Comparison of ENCODE assay signal across 2 cellular contexts in genomic region chr22:22428222-22429098, GRCh38.
A peak's percentile ranks its signal among the peaks of the same experiment; 100 is the strongest.
TF ChIP-seq lines count a peak whose summit lies in the region.

No MANE protein-coding gene starts in this region.

TF ChIP-seq in HepG2, 621 proteins besides CTCF, POLR2A, EP300 and RAD21:
- peak; percentile 26; the same call in 1 of the 2 replicates for TF ChIP-seq PAXIP1 (CRISPR knock-in tag; conservative IDR thresholded peaks at IDR 0.05)
- no peak for TF ChIP-seq SOX5 (CRISPR knock-in tag; IDR thresholded peaks at IDR 0.05; ENCODE audit: borderline replicate concordance)
- no peak for TF ChIP-seq HOMEZ (CRISPR knock-in tag; IDR thresholded peaks at IDR 0.05; ENCODE audit: low read depth)
- peak; percentile 42 for TF ChIP-seq SALL1 (CRISPR knock-in tag; IDR thresholded peaks at IDR 0.05)
- peak; percentile 62 for TF ChIP-seq HNF4A (CRISPR knock-in tag; IDR thresholded peaks at IDR 0.05)
TF ChIP-seq in HepG2: peak in this region for 3.

TF ChIP-seq in K562, 482 proteins besides CTCF, POLR2A, EP300 and RAD21 (continued from another document and continues in another):
- TF ChIP-seq CLOCK (CRISPR knock-in tag; IDR thresholded peaks at IDR 0.05; ENCODE audit: borderline replicate concordance): 0 out of 2 replicates have a peak, but pooled peaks have one; percentile 28
- TF ChIP-seq OTX1 (CRISPR knock-in tag; IDR thresholded peaks at IDR 0.05): peak; percentile 37; the same call in 1 of the 2 replicates
- TF ChIP-seq ZNF184 (CRISPR knock-in tag; IDR thresholded peaks at IDR 0.05): peak; percentile 15; the same call in 1 of the 2 replicates
- TF ChIP-seq, protein P1, sequence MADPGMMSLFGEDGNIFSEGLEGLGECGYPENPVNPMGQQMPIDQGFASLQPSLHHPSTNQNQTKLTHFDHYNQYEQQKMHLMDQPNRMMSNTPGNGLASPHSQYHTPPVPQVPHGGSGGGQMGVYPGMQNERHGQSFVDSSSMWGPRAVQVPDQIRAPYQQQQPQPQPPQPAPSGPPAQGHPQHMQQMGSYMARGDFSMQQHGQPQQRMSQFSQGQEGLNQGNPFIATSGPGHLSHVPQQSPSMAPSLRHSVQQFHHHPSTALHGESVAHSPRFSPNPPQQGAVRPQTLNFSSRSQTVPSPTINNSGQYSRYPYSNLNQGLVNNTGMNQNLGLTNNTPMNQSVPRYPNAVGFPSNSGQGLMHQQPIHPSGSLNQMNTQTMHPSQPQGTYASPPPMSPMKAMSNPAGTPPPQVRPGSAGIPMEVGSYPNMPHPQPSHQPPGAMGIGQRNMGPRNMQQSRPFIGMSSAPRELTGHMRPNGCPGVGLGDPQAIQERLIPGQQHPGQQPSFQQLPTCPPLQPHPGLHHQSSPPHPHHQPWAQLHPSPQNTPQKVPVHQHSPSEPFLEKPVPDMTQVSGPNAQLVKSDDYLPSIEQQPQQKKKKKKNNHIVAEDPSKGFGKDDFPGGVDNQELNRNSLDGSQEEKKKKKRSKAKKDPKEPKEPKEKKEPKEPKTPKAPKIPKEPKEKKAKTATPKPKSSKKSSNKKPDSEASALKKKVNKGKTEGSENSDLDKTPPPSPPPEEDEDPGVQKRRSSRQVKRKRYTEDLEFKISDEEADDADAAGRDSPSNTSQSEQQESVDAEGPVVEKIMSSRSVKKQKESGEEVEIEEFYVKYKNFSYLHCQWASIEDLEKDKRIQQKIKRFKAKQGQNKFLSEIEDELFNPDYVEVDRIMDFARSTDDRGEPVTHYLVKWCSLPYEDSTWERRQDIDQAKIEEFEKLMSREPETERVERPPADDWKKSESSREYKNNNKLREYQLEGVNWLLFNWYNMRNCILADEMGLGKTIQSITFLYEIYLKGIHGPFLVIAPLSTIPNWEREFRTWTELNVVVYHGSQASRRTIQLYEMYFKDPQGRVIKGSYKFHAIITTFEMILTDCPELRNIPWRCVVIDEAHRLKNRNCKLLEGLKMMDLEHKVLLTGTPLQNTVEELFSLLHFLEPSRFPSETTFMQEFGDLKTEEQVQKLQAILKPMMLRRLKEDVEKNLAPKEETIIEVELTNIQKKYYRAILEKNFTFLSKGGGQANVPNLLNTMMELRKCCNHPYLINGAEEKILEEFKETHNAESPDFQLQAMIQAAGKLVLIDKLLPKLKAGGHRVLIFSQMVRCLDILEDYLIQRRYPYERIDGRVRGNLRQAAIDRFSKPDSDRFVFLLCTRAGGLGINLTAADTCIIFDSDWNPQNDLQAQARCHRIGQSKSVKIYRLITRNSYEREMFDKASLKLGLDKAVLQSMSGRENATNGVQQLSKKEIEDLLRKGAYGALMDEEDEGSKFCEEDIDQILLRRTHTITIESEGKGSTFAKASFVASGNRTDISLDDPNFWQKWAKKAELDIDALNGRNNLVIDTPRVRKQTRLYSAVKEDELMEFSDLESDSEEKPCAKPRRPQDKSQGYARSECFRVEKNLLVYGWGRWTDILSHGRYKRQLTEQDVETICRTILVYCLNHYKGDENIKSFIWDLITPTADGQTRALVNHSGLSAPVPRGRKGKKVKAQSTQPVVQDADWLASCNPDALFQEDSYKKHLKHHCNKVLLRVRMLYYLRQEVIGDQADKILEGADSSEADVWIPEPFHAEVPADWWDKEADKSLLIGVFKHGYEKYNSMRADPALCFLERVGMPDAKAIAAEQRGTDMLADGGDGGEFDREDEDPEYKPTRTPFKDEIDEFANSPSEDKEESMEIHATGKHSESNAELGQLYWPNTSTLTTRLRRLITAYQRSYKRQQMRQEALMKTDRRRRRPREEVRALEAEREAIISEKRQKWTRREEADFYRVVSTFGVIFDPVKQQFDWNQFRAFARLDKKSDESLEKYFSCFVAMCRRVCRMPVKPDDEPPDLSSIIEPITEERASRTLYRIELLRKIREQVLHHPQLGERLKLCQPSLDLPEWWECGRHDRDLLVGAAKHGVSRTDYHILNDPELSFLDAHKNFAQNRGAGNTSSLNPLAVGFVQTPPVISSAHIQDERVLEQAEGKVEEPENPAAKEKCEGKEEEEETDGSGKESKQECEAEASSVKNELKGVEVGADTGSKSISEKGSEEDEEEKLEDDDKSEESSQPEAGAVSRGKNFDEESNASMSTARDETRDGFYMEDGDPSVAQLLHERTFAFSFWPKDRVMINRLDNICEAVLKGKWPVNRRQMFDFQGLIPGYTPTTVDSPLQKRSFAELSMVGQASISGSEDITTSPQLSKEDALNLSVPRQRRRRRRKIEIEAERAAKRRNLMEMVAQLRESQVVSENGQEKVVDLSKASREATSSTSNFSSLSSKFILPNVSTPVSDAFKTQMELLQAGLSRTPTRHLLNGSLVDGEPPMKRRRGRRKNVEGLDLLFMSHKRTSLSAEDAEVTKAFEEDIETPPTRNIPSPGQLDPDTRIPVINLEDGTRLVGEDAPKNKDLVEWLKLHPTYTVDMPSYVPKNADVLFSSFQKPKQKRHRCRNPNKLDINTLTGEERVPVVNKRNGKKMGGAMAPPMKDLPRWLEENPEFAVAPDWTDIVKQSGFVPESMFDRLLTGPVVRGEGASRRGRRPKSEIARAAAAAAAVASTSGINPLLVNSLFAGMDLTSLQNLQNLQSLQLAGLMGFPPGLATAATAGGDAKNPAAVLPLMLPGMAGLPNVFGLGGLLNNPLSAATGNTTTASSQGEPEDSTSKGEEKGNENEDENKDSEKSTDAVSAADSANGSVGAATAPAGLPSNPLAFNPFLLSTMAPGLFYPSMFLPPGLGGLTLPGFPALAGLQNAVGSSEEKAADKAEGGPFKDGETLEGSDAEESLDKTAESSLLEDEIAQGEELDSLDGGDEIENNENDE (IDR thresholded peaks at IDR 0.05; ENCODE audit: low read depth, low read length): peak; percentile 23
- peak; percentile 64; the same call in 1 of the 2 replicates for TF ChIP-seq MTF1 (CRISPR knock-in tag; IDR thresholded peaks at IDR 0.05; ENCODE audit: borderline replicate concordance)
- no peak for TF ChIP-seq NR2C2 (CRISPR knock-in tag; IDR thresholded peaks at IDR 0.05)
- TF ChIP-seq NR2C2 (tag; IDR thresholded peaks at IDR 0.05): no peak
- 0 out of 6 replicates have a peak, but pooled peaks of 1 of the 3 experiments have one; percentile 23 for TF ChIP-seq ZBTB11 (CRISPR knock-in tag; IDR thresholded peaks at IDR 0.05)
- TF ChIP-seq BDP1 (IDR thresholded peaks at IDR 0.05; ENCODE audit: insufficient read depth, insufficient read length): no peak
- TF ChIP-seq NFYB (IDR thresholded peaks at IDR 0.05; ENCODE audit: extremely low read depth, insufficient read length): no peak
- no peak for TF ChIP-seq FOXJ3 (CRISPR knock-in tag; IDR thresholded peaks at IDR 0.05)
- no peak for TF ChIP-seq SIRT6 (IDR thresholded peaks at IDR 0.05; ENCODE audit: low read depth, low read length)
- peak; percentile 63; the same call in 1 of the 2 replicates for TF ChIP-seq RHOXF2B (CRISPR knock-in tag; conservative IDR thresholded peaks at IDR 0.05)
- TF ChIP-seq ZNF707 (CRISPR knock-in tag; conservative IDR thresholded peaks at IDR 0.05): 0 out of 2 replicates have a peak, but pooled peaks have one; percentile 22
- no peak for TF ChIP-seq GTF2E2 (tag; IDR thresholded peaks at IDR 0.05)
- no peak for TF ChIP-seq MAFF (IDR thresholded peaks at IDR 0.05; ENCODE audit: low read length)
- 0 out of 2 replicates have a peak, but pooled peaks have one; percentile 2 for TF ChIP-seq HDAC6 (IDR thresholded peaks at IDR 0.05; ENCODE audit: low read depth, low read length)
- TF ChIP-seq, protein P2, sequence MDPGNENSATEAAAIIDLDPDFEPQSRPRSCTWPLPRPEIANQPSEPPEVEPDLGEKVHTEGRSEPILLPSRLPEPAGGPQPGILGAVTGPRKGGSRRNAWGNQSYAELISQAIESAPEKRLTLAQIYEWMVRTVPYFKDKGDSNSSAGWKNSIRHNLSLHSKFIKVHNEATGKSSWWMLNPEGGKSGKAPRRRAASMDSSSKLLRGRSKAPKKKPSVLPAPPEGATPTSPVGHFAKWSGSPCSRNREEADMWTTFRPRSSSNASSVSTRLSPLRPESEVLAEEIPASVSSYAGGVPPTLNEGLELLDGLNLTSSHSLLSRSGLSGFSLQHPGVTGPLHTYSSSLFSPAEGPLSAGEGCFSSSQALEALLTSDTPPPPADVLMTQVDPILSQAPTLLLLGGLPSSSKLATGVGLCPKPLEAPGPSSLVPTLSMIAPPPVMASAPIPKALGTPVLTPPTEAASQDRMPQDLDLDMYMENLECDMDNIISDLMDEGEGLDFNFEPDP (CRISPR knock-in tag; IDR thresholded peaks at IDR 0.05): 0 out of 2 replicates have a peak, but pooled peaks have one; percentile 62
- no peak for TF ChIP-seq ILF3 (IDR thresholded peaks at IDR 0.05; ENCODE audit: borderline replicate concordance)
- TF ChIP-seq ZNF165 (CRISPR knock-in tag; IDR thresholded peaks at IDR 0.05; ENCODE audit: borderline replicate concordance): 0 out of 2 replicates have a peak, but pooled peaks have one; percentile 56
- no peak for TF ChIP-seq ZNF76 (CRISPR knock-in tag; IDR thresholded peaks at IDR 0.05; ENCODE audit: borderline replicate concordance)
- TF ChIP-seq ZNF277 (CRISPR knock-in tag; IDR thresholded peaks at IDR 0.05; ENCODE audit: borderline replicate concordance): 0 out of 2 replicates have a peak, but pooled peaks have one; percentile 46
- 0 out of 2 replicates have a peak, but pooled peaks have one; percentile 5 for TF ChIP-seq PBX2 (CRISPR knock-in tag; IDR thresholded peaks at IDR 0.05; ENCODE audit: low read depth)
- no peak for TF ChIP-seq PBX2 (tag; conservative IDR thresholded peaks at IDR 0.05; ENCODE audit: low read depth)
- peak; percentile 75; the same call in 1 of the 2 replicates for TF ChIP-seq ZC3H4 (CRISPR knock-in tag; IDR thresholded peaks at IDR 0.05; ENCODE audit: borderline replicate concordance)
- TF ChIP-seq TEAD4 (IDR thresholded peaks at IDR 0.05; ENCODE audit: low read length): no peak
- TF ChIP-seq TEAD4 (CRISPR knock-in tag; IDR thresholded peaks at IDR 0.05; ENCODE audit: borderline replicate concordance): peak; percentile 65; the same call in 1 of the 2 replicates
